Comparison of ENCODE assay signal across 23 cellular contexts in genomic region chr5:144370273-144370672, GRCh38.
"Had no signal": no experiment of that assay in that cellular context is flagged by ENCODE, and none has a peak within 500 bp of the region (broad histone marks: within the 10 kb centered on the region; RNA-seq: fewer than 3 reads in every experiment).

No MANE protein-coding gene starts in this region.

- ATAC-seq: activated CD8-positive, alpha-beta memory T cell treated with anti-CD3 and anti-CD28 coated beads, Interleukin-2, amount 10 ng/mL, durations not matched to agents 7 days and 5 days; activated naive CD8-positive, alpha-beta T cell treated with anti-CD3 and anti-CD28 coated beads, Interleukin-2, amount 50 U/mL, for 24 hours; heart right ventricle; left cardiac atrium; lower lobe of right lung; T-helper 17 cell had no signal

- DNase-seq: activated CD4-positive, alpha-beta memory T cell treated with anti-CD3 and anti-CD28 coated beads, Interleukin-2, amount 10 ng/mL, durations not matched to agents 7 days and 5 days; activated CD4-positive, alpha-beta T cell treated with anti-CD3 and anti-CD28 coated beads for 48 hours; activated CD4-positive, CD25-positive, alpha-beta regulatory T cell; activated CD8-positive, alpha-beta memory T cell treated with anti-CD3 and anti-CD28 coated beads, Interleukin-2, amount 10 ng/mL, durations not matched to agents 7 days and 5 days; activated gamma-delta T cell; activated naive CD4-positive, alpha-beta T cell treated with anti-CD3 and anti-CD28 coated beads, Interleukin-2, amount 50 U/mL, for 16 hours; activated naive CD8-positive, alpha-beta T cell treated with anti-CD3 and anti-CD28 coated beads, Interleukin-2, amount 50 U/mL, for 24 hours; activated T-cell treated with anti-CD3 and anti-CD28 coated beads for 4 hours; erythroblast; foreskin fibroblast; heart right ventricle; islet precursor cell; left cardiac atrium; lower lobe of right lung; mesendoderm; naive B cell; occipital lobe; retina; stimulated activated CD4-positive, alpha-beta T cell treated with anti-CD3 and anti-CD28 coated beads, Interleukin-4, amount 100 ng/mL, for 1 hour; stimulated activated naive CD4-positive, alpha-beta T cell; T-helper 17 cell; upper lobe of left lung had no signal

- H3K9me3 ChIP-seq: heart right ventricle, lower lobe of right lung, upper lobe of left lung had no signal

- H3K4me3 ChIP-seq: cardiac muscle cell, heart right ventricle, lower lobe of right lung, upper lobe of left lung had no signal

- H3K36me3 ChIP-seq: cardiac muscle cell, heart right ventricle, lower lobe of right lung, upper lobe of left lung had no signal

- H3K27ac ChIP-seq: cardiac muscle cell, heart right ventricle, lower lobe of right lung, upper lobe of left lung had no signal

- H3K4me1 ChIP-seq: heart right ventricle, lower lobe of right lung, upper lobe of left lung had no signal
